Comparison of ENCODE assay signal across 19 cellular contexts in the genomic region with DNA sequence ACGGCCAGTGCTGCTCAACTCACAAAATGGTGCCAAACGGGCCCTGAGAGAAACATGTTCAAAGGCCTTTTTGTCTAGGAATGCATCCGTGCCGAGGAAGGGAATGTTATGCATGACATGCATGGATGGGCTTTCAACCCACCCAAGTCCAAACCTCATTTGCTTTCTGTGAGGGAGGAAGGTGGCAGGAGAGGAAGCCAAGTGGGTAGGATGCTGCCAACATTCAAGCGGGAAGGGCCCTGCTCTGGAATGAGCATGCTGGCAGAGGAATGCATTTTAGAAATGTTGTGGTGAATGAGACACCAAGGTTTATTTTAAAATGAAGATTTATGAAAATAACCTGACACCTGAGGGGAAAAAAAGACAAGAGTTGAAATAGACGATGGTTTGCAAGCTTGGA.
A peak's percentile ranks its signal among the peaks of the same experiment; 100 is the strongest.
DNase-seq lines count a peak whose midpoint lies in the region; ATAC-seq and TF ChIP-seq lines count a peak whose summit lies in the region.
"Had no signal": no experiment of that assay in that cellular context is flagged by ENCODE, and none has a peak within 500 bp of the region (broad histone marks: within the 10 kb centered on the region; RNA-seq: fewer than 3 reads in every experiment).

No MANE protein-coding gene starts in this region.

- peak; percentile 81 for DNase-seq in astrocyte of the spinal cord (ENCODE audit: low read depth, low spot score)
- DNase-seq in mucosa of gallbladder (ENCODE audit: low spot score) = peak; percentile 19
- DNase-seq in type B pancreatic cell (ENCODE audit: extremely low spot score, unreplicated experiment) = no peak
- no peak for DNase-seq in hypothalamus (lab: John Stamatoyannopoulos, UW)
- DNase-seq: cerebellar nuclear complex; effector memory CD8-positive, alpha-beta T cell; heart right ventricle; Karpas-422; NCI-H1417 treated with DMSO at 0.1 percent for 48 hours; NCI-H2171 treated with DMSO at 0.1 percent for 48 hours; Peyer's patch; stimulated activated naive B cell treated with anti-CD40 and anti-IgM and Interleukin-4, amounts not matched to agents 10 μg/mL and 1 μg/mL and 100 μg/mL, for 72 hours; tibial artery had no signal

- H3K36me3 Mint-ChIP-seq in type B pancreatic cell = peaks cover 12% of the 10 kb centered on the region
- H3K36me3 Mint-ChIP-seq: stimulated activated naive B cell treated with anti-CD40 and anti-IgM and Interleukin-4, amounts not matched to agents 10 μg/mL and 1 μg/mL and 100 μg/mL, for 72 hours had no signal

- H3K4me3 Mint-ChIP-seq in type B pancreatic cell = no peak overlapping the region
- H3K4me3 Mint-ChIP-seq: effector memory CD8-positive, alpha-beta T cell; mesothelial cell of epicardium; stimulated activated naive B cell treated with anti-CD40 and anti-IgM and Interleukin-4, amounts not matched to agents 10 μg/mL and 1 μg/mL and 100 μg/mL, for 72 hours had no signal

- H3K4me2 ChIP-seq in BLaER1 = peak overlapping the region; percentile 62; the same call in 1 of the 2 replicates

- H3K36me3 ChIP-seq in BLaER1 = no peaks in the 10 kb centered on the region
- H3K36me3 ChIP-seq: heart right ventricle, neutrophil, Peyer's patch, tibial artery had no signal

- no peak overlapping the region for H3K27ac Mint-ChIP-seq in type B pancreatic cell
- H3K27ac Mint-ChIP-seq: effector memory CD8-positive, alpha-beta T cell; mesothelial cell of epicardium; stimulated activated naive B cell treated with anti-CD40 and anti-IgM and Interleukin-4, amounts not matched to agents 10 μg/mL and 1 μg/mL and 100 μg/mL, for 72 hours had no signal

- H3K27ac ChIP-seq in BLaER1 = no peak overlapping the region
- H3K27ac ChIP-seq: heart right ventricle, neutrophil, Peyer's patch, tibial artery had no signal

- ATAC-seq in HG03196 (IDR thresholded peaks at IDR 0.05; ENCODE audit: unreplicated experiment) = no peak
- ATAC-seq in GM18511 (IDR thresholded peaks at IDR 0.05; ENCODE audit: unreplicated experiment) = no peak
- ATAC-seq: effector memory CD8-positive, alpha-beta T cell; heart right ventricle; stimulated activated naive B cell treated with anti-CD40 and anti-IgM and Interleukin-4, amounts not matched to agents 10 μg/mL and 1 μg/mL and 100 μg/mL, for 72 hours had no signal

- H4K20me1 ChIP-seq in BLaER1 = no peaks in the 10 kb centered on the region

- TF ChIP-seq CTCF in astrocyte of the spinal cord (IDR thresholded peaks at IDR 0.05; ENCODE audit: low read depth, low read length) (no peak), type B pancreatic cell (conservative IDR thresholded peaks at IDR 0.05) (no peak)

- H3K27me3 Mint-ChIP-seq in type B pancreatic cell = no peaks in the 10 kb centered on the region
- H3K27me3 Mint-ChIP-seq: effector memory CD8-positive, alpha-beta T cell; stimulated activated naive B cell treated with anti-CD40 and anti-IgM and Interleukin-4, amounts not matched to agents 10 μg/mL and 1 μg/mL and 100 μg/mL, for 72 hours had no signal

- in situ Hi-C loops in astrocyte of the spinal cord (cut with HindIII; ENCODE audit: low sequenced_read_pairs) = no loop called here

- peaks cover 18% of the 10 kb centered on the region for H3K4me1 Mint-ChIP-seq in type B pancreatic cell (ENCODE audit: unreplicated experiment)
- H3K4me1 Mint-ChIP-seq: stimulated activated naive B cell treated with anti-CD40 and anti-IgM and Interleukin-4, amounts not matched to agents 10 μg/mL and 1 μg/mL and 100 μg/mL, for 72 hours had no signal

- no peak for TF ChIP-seq RAD21 in Ishikawa (IDR thresholded peaks at IDR 0.05; ENCODE audit: low read depth)

- peaks cover 23% of the 10 kb centered on the region for H3K4me1 ChIP-seq in BLaER1
- H3K4me1 ChIP-seq: heart right ventricle, Peyer's patch had no signal

- no peaks in the 10 kb centered on the region for H3K27me3 ChIP-seq in BLaER1
- H3K27me3 ChIP-seq: heart right ventricle, neutrophil, Peyer's patch, tibial artery had no signal

- peak; percentile 95 for TF ChIP-seq EP300 in Ishikawa (IDR thresholded peaks at IDR 0.05; ENCODE audit: borderline replicate concordance)

- H3K9me3 ChIP-seq in BLaER1 = no peaks in the 10 kb centered on the region
- H3K9me3 ChIP-seq: heart right ventricle, neutrophil, Peyer's patch, tibial artery had no signal

- H3K9ac ChIP-seq in BLaER1 = no peak overlapping the region

- H3K9me3 Mint-ChIP-seq in type B pancreatic cell = peaks cover 10% of the 10 kb centered on the region

- no peak overlapping the region for H3K4me3 ChIP-seq in BLaER1
- no peak overlapping the region for H3K4me3 ChIP-seq in astrocyte of the spinal cord (ENCODE audit: low read depth, low read length)
- H3K4me3 ChIP-seq: heart right ventricle, Peyer's patch, tibial artery had no signal

TF ChIP-seq in Ishikawa, 13 proteins besides CTCF, POLR2A, EP300 and RAD21:
- TF ChIP-seq, protein P1, sequence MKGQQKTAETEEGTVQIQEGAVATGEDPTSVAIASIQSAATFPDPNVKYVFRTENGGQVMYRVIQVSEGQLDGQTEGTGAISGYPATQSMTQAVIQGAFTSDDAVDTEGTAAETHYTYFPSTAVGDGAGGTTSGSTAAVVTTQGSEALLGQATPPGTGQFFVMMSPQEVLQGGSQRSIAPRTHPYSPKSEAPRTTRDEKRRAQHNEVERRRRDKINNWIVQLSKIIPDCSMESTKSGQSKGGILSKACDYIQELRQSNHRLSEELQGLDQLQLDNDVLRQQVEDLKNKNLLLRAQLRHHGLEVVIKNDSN (IDR thresholded peaks at IDR 0.05) = no peak
- TF ChIP-seq, protein P2, sequence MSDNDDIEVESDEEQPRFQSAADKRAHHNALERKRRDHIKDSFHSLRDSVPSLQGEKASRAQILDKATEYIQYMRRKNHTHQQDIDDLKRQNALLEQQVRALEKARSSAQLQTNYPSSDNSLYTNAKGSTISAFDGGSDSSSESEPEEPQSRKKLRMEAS (IDR thresholded peaks at IDR 0.05) = peak; percentile 61
- TF ChIP-seq CEBPB (IDR thresholded peaks at IDR 0.05) (no peak), TEAD4 (IDR thresholded peaks at IDR 0.05) (peak; percentile 91), YY1 (IDR thresholded peaks at IDR 0.05; ENCODE audit: low read depth) (peak; percentile 75), CREB1 (IDR thresholded peaks at IDR 0.05; ENCODE audit: low read depth) (no peak), FOXM1 (IDR thresholded peaks at IDR 0.05; ENCODE audit: borderline replicate concordance, low read depth) (peak; percentile 93; the same call in 1 of the 2 replicates), TCF12 (IDR thresholded peaks at IDR 0.05; ENCODE audit: low read depth) (peak; percentile 93), EGR1 (IDR thresholded peaks at IDR 0.05) (no peak), TAF1 (IDR thresholded peaks at IDR 0.05; ENCODE audit: low read depth) (no peak), NFIC (IDR thresholded peaks at IDR 0.05) (peak; percentile 91)

Comparison
In these comparisons a context has a peak if more than half of its experiments do, and no peak if none do; other contexts are left out.
1. DNase-seq: peak in astrocyte of the spinal cord (single experiment) and mucosa of gallbladder (single experiment); none in type B pancreatic cell (single experiment) and hypothalamus (0 of 51).